Comparison of ENCODE assay signal across 8 cellular contexts in the genomic region with DNA sequence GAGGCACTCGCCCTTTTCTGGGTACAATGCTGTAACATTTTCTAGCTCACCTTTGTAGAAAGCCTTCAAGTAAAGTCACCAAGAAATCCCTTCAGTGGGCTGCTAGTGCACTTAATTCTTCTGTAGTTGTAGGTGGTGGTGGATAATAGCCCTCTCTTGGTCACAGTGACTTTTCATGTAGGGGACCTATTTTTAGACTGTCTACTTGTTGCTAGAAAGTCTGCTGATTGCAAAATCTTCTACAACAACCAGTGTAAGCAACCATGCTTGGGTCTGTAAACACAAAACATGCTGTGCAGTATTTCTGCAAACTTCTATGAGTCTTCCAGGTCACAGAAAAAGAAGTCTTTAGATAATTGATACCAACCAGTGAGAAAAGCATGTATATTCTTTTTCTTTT.
"Had no signal": no experiment of that assay in that cellular context is flagged by ENCODE, and none has a peak within 500 bp of the region (broad histone marks: within the 10 kb centered on the region; RNA-seq: fewer than 3 reads in every experiment).

No MANE protein-coding gene starts in this region.

- H3K9me3 ChIP-seq: HAP-1 had no signal

- H3K4me1 ChIP-seq: HAP-1 had no signal

- H3K4me3 Mint-ChIP-seq: HFFc6, IgD-negative memory B cell had no signal

- DNase-seq: GM23248, GOT3, H7, HFFc6 had no signal

- FAIRE-seq: HepG2 had no signal

- H2AFZ ChIP-seq: GM23248 had no signal

- H3K36me3 Mint-ChIP-seq: IgD-negative memory B cell had no signal

- H3K9me3 Mint-ChIP-seq: HFFc6 had no signal

- H3K27ac Mint-ChIP-seq: HFFc6, IgD-negative memory B cell had no signal

- H3K4me1 Mint-ChIP-seq: IgD-negative memory B cell had no signal

- H3K36me3 ChIP-seq: HAP-1 had no signal

- H3K9ac ChIP-seq: GM23248 had no signal

- H3K4me3 ChIP-seq: GM23248, HAP-1 had no signal

- H3K27ac ChIP-seq: GM23248, HL-60 had no signal
